ENCODE assay signal across 10 cellular contexts in genomic region chr4:74659576-74660411, GRCh38.
DNase-seq lines count a peak whose midpoint lies in the region; ATAC-seq, FAIRE-seq and TF ChIP-seq lines count a peak whose summit lies in the region.
"Had no signal": no experiment of that assay in that cellular context is flagged by ENCODE, and none has a peak within 500 bp of the region (broad histone marks: within the 10 kb centered on the region; RNA-seq: fewer than 3 reads in every experiment).

No MANE protein-coding gene starts in this region.

- CTCF ChIA-PET in K562 (lab: Yijun Ruan, JAX; ENCODE audit: low intra/inter-chr PET ratio): no interaction called here

- intact Hi-C loops in K562 (cut with micrococcal nuclease) (no loop called here), left lung (cut with DNase I) (no loop called here)

- H3K79me2 ChIP-seq in K562 (ENCODE audit: control insufficient read depth, insufficient read depth, low read length): no peaks in the 10 kb centered on the region

- in situ Hi-C loops in K562 (cut with MboI): loop anchor here (10.0 to 25.0 kb wide), 2 partner anchors 125 to 947 kb away; no protein-coding TSS in a partner anchor

- H3K4me3 ChIP-seq in K562 (no peak overlapping the region), left lung (no peak overlapping the region)
- H3K4me3 ChIP-seq: skin epidermis had no signal

- TF ChIP-seq RAD21 in K562 (CRISPR knock-in tag; conservative IDR thresholded peaks at IDR 0.05 in 1 of 2, IDR thresholded peaks at IDR 0.05 in 1 of 2): no peak

- H3K4me2 ChIP-seq in K562 (ENCODE audit: insufficient read depth, low read length): no peak overlapping the region; the same call in 1 of the 2 replicates

- H3K9me3 ChIP-seq in K562 (replicated peaks; ENCODE audit: control insufficient read depth, insufficient read depth, low read depth, low read length) (no peaks in the 10 kb centered on the region), left lung (no peaks in the 10 kb centered on the region)

- DNase-seq in AG08396 (ENCODE audit: low spot score) (peak; percentile 72), LHCN-M2 (ENCODE audit: low read depth) (peak; percentile 99), K562 (ENCODE audit: extremely low read depth in 1 of 4, low spot score in 3 of 4) (peak; percentile 13 to 82 (median 36)), left lung (no peak), germinal center (ENCODE audit: low spot score) (no peak), NCI-H146 treated with DMSO at 0.1 percent for 48 hours (lab: John Stamatoyannopoulos, UW; ENCODE audit: unreplicated experiment) (no peak)

- H4K20me1 ChIP-seq in K562 (replicated peaks; ENCODE audit: control insufficient read depth, insufficient read depth, low read length): no peaks in the 10 kb centered on the region

- TF ChIP-seq CTCF in K562 (IDR thresholded peaks at IDR 0.05 in 2 of 3, conservative IDR thresholded peaks at IDR 0.05 in 1 of 3; ENCODE audit: insufficient read depth in 2 of 3, low read depth in 1 of 3, low read length in 3 of 3): no peak
- TF ChIP-seq CTCF in left lung (IDR thresholded peaks at IDR 0.05): no peak

- H3K4me1 ChIP-seq in K562 (replicated peaks in 1 of 2; ENCODE audit: control insufficient read depth in 2 of 2, insufficient read depth in 2 of 2, low read length in 2 of 2): peaks cover 0 to 4% of the 10 kb centered on the region in 2 experiments; a peak in 2 of 5 replicates
- H3K4me1 ChIP-seq in left lung: peaks cover 5 to 20% of the 10 kb centered on the region in 2 donors

- WGBS in K562 (ENCODE audit: insufficient coverage, low coverage, missing lambda C conversion rate): 21% methylated on average over 3 of the region's 3 CpGs

- POLR2A ChIA-PET in K562 (lab: Yijun Ruan, JAX): interaction anchor here (0.6 kb wide), 1 partner anchor 10 kb away, joined by 3 read pairs; no protein-coding TSS in a partner anchor

- no peaks in the 10 kb centered on the region for H3K36me3 ChIP-seq in K562 (ENCODE audit: control insufficient read depth, insufficient read depth, low read length)
- H3K36me3 ChIP-seq in left lung: no peaks in the 10 kb centered on the region

- no TSS peak for BruUV-seq in K562 (replicated peaks; lab: Mats Ljungman, UMichigan)

- ATAC-seq in K562 (peak; percentile 81), left lung (peak; percentile 81), HG02938 (IDR thresholded peaks at IDR 0.05; ENCODE audit: unreplicated experiment) (no peak), HG02981 (IDR thresholded peaks at IDR 0.05; ENCODE audit: unreplicated experiment) (no peak)

- H3K27ac ChIP-seq in K562 (ENCODE audit: extremely low read depth, low read depth, low read length) (peak overlapping the region; percentile 70; the same call in 2 of the 3 replicates), left lung (peak overlapping the region; percentile 24 to 46)

- TF ChIP-seq EP300 in K562 (IDR thresholded peaks at IDR 0.05; ENCODE audit: low read length): peak; percentile 47; the same call in 1 of the 2 replicates

- H3K27me3 ChIP-seq in K562 (ENCODE audit: control insufficient read depth in 2 of 2, insufficient read depth in 2 of 2, low read length in 2 of 2) (no peaks in the 10 kb centered on the region), left lung (no peaks in the 10 kb centered on the region)

- H2AFZ ChIP-seq in K562 (ENCODE audit: low read depth, low read length): peak overlapping the region; percentile 69

- H3K9ac ChIP-seq in K562 (ENCODE audit: insufficient read depth in 1 of 2, low read depth in 2 of 2, low read length in 2 of 2): no peak overlapping the region

- FAIRE-seq in K562 (lab: Jason Lieb, UNC): peak; percentile 74
- FAIRE-seq: G401.6 had no signal

- TF ChIP-seq POLR2A in K562 (conservative IDR thresholded peaks at IDR 0.05): no peak

- no peaks in the 10 kb centered on the region for H3K9me1 ChIP-seq in K562 (ENCODE audit: control insufficient read depth, insufficient read depth, low read length)

TF ChIP-seq in K562, 482 proteins besides CTCF, POLR2A, EP300 and RAD21 (continues in another document):
- TF ChIP-seq, protein P1, sequence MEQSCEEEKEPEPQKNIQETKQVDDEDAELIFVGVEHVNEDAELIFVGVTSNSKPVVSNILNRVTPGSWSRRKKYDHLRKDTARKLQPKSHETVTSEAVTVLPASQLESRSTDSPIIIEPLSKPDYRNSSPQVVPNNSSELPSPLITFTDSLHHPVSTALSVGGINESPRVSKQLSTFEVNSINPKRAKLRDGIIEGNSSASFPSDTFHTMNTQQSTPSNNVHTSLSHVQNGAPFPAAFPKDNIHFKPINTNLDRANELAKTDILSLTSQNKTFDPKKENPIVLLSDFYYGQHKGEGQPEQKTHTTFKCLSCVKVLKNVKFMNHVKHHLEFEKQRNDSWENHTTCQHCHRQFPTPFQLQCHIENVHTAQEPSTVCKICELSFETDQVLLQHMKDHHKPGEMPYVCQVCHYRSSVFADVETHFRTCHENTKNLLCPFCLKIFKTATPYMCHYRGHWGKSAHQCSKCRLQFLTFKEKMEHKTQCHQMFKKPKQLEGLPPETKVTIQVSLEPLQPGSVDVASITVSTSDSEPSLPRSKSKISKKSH (CRISPR knock-in tag; IDR thresholded peaks at IDR 0.05): no peak
- TF ChIP-seq CGGBP1 (CRISPR knock-in tag; IDR thresholded peaks at IDR 0.05): no peak
- no peak for TF ChIP-seq NFIX (CRISPR knock-in tag; IDR thresholded peaks at IDR 0.05; ENCODE audit: low read depth)
- no peak for TF ChIP-seq PHF21A (IDR thresholded peaks at IDR 0.05; ENCODE audit: borderline replicate concordance, low read depth)
- no peak for TF ChIP-seq HBP1 (CRISPR knock-in tag; IDR thresholded peaks at IDR 0.05)
- no peak for TF ChIP-seq CREB3L1 (IDR thresholded peaks at IDR 0.05; ENCODE audit: borderline replicate concordance, low read depth)
- no peak for TF ChIP-seq SAFB (IDR thresholded peaks at IDR 0.05; ENCODE audit: borderline replicate concordance, low read depth, low read length)
- TF ChIP-seq SRF (CRISPR knock-in tag; IDR thresholded peaks at IDR 0.05): no peak
- TF ChIP-seq ZNF217 (CRISPR knock-in tag; IDR thresholded peaks at IDR 0.05): no peak
- no peak for TF ChIP-seq ZSCAN29 (IDR thresholded peaks at IDR 0.05)
- TF ChIP-seq HOMEZ (CRISPR knock-in tag; IDR thresholded peaks at IDR 0.05): no peak
- TF ChIP-seq, protein P2, sequence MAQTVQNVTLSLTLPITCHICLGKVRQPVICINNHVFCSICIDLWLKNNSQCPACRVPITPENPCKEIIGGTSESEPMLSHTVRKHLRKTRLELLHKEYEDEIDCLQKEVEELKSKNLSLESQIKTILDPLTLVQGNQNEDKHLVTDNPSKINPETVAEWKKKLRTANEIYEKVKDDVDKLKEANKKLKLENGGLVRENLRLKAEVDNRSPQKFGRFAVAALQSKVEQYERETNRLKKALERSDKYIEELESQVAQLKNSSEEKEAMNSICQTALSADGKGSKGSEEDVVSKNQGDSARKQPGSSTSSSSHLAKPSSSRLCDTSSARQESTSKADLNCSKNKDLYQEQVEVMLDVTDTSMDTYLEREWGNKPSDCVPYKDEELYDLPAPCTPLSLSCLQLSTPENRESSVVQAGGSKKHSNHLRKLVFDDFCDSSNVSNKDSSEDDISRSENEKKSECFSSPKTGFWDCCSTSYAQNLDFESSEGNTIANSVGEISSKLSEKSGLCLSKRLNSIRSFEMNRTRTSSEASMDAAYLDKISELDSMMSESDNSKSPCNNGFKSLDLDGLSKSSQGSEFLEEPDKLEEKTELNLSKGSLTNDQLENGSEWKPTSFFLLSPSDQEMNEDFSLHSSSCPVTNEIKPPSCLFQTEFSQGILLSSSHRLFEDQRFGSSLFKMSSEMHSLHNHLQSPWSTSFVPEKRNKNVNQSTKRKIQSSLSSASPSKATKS (CRISPR knock-in tag; IDR thresholded peaks at IDR 0.05): no peak
- no peak for TF ChIP-seq TBP (optimal IDR thresholded peaks at IDR 0.05; ENCODE audit: low read depth, low read length)
- no peak for TF ChIP-seq HNRNPLL (IDR thresholded peaks at IDR 0.05; ENCODE audit: low read depth, low read length, poor library complexity, severe bottlenecking)
- no peak for TF ChIP-seq NFATC3 (IDR thresholded peaks at IDR 0.05)

Comparison
In these comparisons a context has a peak if more than half of its experiments do, and no peak if none do; other contexts are left out.
1. DNase-seq: peak in AG08396 (single experiment), LHCN-M2 (single experiment) and K562 (4 of 4); none in left lung (0 of 2), germinal center (single experiment) and NCI-H146 treated with DMSO at 0.1 percent for 48 hours (single experiment).
2. ATAC-seq: peak in K562 (single experiment) and left lung (single experiment); none in HG02938 (single experiment) and HG02981 (single experiment).